Comparison of ENCODE assay signal across 1 cellular context in the genomic region with DNA sequence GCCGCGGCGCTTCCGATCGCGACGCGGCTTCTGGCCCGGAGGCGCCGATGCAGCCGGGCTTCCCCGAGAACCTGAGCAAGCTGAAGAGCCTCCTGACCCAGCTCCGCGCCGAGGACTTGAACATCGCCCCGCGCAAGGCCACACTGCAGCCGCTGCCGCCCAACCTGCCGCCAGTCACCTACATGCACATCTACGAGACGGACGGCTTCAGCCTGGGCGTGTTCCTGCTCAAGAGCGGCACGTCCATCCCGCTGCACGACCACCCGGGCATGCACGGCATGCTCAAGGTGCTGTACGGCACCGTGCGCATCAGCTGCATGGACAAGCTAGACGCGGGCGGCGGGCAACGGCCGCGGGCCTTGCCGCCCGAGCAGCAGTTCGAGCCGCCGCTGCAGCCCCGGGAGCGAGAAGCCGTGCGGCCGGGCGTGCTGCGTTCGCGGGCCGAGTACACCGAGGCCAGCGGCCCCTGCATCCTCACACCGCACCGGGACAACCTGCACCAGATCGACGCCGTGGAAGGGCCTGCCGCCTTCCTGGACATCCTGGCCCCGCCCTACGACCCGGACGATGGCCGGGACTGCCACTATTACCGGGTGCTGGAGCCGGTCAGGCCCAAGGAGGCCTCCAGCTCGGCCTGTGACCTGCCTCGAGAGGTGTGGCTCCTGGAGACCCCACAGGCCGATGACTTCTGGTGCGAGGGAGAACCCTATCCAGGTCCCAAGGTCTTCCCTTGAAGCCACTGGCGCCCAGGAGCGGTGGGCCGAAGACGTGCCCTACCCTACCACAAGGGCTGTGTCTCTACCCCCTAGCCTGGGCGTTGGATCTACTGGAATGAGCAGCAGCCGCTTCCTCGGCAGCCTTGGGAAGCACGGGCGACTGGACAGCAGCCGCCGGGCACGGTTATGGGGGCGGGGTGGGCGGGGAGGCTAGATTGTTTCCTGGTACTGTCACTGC.
TF ChIP-seq lines count a peak whose summit lies in the region.

No MANE protein-coding gene starts in this region.

TF ChIP-seq in endothelial cell of umbilical vein, 7 proteins besides CTCF, POLR2A, EP300 and RAD21:
- TF ChIP-seq FOS (IDR thresholded peaks at IDR 0.05; ENCODE audit: borderline replicate concordance, insufficient read depth, low read length) (no peak), MAX (IDR thresholded peaks at IDR 0.05; ENCODE audit: insufficient read depth, insufficient read length) (no peak), POLR2AphosphoS5 (IDR thresholded peaks at IDR 0.05; ENCODE audit: insufficient read depth, low read depth, low read length) (no peak), EZH2 (IDR thresholded peaks at IDR 0.05; ENCODE audit: borderline replicate concordance, low read depth, low read length, severe bottlenecking) (no peak), JUN (IDR thresholded peaks at IDR 0.05; ENCODE audit: borderline replicate concordance, insufficient read depth, insufficient read length, low read depth) (no peak), GATA2 (IDR thresholded peaks at IDR 0.05; ENCODE audit: insufficient read depth, insufficient read length, low read depth, low read length) (no peak), MYC (IDR thresholded peaks at IDR 0.05; ENCODE audit: low read depth, low read length) (no peak)
